ENCODE assay signal across 8 cellular contexts in the genomic region with DNA sequence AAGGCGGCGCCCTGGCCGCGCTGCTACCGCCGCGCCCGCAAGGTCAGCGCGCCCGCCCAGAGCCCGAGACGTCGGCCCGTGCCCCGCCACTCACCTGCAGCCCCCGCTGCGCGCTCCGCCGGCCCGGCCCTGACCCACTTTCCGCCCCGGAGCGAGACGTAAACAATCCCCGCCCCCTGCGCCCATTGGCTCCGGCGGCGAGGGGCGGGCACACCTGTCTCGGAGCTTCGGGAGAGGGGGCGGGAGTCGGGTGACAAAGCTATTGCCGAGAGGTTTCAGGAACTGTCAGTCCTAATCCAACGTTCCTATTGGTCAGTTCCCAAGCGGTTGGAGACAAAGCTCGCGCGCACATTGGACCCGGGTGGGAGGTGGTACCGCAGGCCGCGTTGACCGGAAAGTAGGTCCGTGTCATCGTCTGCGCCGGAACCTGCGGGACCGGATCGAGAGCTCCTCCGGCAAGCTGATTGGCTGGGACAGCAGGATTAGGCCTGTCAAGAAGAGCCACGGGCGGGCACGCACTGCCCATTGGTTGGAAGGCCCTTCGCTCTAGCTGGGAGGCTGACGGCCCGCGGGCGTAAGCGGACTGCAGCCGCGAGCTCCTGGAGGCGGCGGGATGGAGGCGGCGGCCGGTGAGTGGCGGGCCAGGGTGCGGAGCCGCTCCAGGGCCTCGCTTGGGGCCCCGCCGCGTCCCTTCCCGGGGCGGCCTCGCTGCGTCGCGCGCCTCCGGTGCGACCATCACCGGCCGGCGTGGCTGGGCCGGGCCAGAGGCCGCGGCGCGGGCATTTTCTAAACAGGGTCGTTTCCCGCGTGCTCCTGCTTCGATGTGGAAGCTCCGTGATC. TPM values are rescaled to one million over a fixed set of nuclear protein-coding genes. Genes with fewer than 3 reads are reported as not detected.
DNase-seq lines count a peak whose midpoint lies in the region; ATAC-seq and TF ChIP-seq lines count a peak whose summit lies in the region.

A gene with protein sequence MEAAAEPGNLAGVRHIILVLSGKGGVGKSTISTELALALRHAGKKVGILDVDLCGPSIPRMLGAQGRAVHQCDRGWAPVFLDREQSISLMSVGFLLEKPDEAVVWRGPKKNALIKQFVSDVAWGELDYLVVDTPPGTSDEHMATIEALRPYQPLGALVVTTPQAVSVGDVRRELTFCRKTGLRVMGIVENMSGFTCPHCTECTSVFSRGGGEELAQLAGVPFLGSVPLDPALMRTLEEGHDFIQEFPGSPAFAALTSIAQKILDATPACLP (plus strand): TSS at position 553 of the 840 bp plus-strand sequence. CDS start 61 bp downstream, at position 614.
A gene (minus strand): TSS at position 164 of the 840 bp plus-strand sequence. CDS start 1,088 bp downstream, outside the sequence.

- TF ChIP-seq POLR2A in breast epithelium (IDR thresholded peaks at IDR 0.05) = no peak

- H3K4me1 ChIP-seq in ACC112 (ENCODE audit: control insufficient read depth, insufficient read depth, low read length, unreplicated experiment) = peaks cover 11% of the 10 kb centered on the region
- peaks cover 0 to 15% of the 10 kb centered on the region in 2 donors for H3K4me1 ChIP-seq in breast epithelium
- H3K4me1 ChIP-seq in iPS-18a (ENCODE audit: control insufficient read depth, low read depth, low read length) = no peaks in the 10 kb centered on the region
- H3K4me1 ChIP-seq in skeletal muscle satellite cell (ENCODE audit: control insufficient read depth, insufficient read depth, low read length) = peaks cover 9% of the 10 kb centered on the region

- TF ChIP-seq CTCF in VCaP (conservative IDR thresholded peaks at IDR 0.05) = no peak
- no peak for TF ChIP-seq CTCF in breast epithelium (IDR thresholded peaks at IDR 0.05)

- H3K4me3 ChIP-seq in ACC112 (ENCODE audit: low read depth, low read length) (peak within 1 kb of the TSS; percentile 92), breast epithelium (peak within 1 kb of the TSS; percentile 77 to 96 (median 94)), iPS-18a (ENCODE audit: low read length) (peak within 1 kb of the TSS; percentile 83), skeletal muscle satellite cell (ENCODE audit: low read length) (peak within 1 kb of the TSS; percentile 87)

- intact Hi-C loops in breast epithelium (cut with DNase I; ENCODE audit: low total_unique reads) = no loop called here

- H3K27me3 ChIP-seq in ACC112 (ENCODE audit: insufficient read depth, low read length) (no peaks in the 10 kb centered on the region), breast epithelium (no peaks in the 10 kb centered on the region), iPS-18a (ENCODE audit: control insufficient read depth, insufficient read depth, low read length) (no peaks in the 10 kb centered on the region), skeletal muscle satellite cell (ENCODE audit: control insufficient read depth, insufficient read depth, low read length) (no peaks in the 10 kb centered on the region)

- H3K27ac ChIP-seq in ACC112 (ENCODE audit: low read depth, low read length) (peak within 1 kb of the TSS; percentile 15; the same call in 1 of the 2 replicates), VCaP (peak within 1 kb of the TSS; percentile 77), breast epithelium (peak within 1 kb of the TSS; percentile 83 to 91), iPS-18a (ENCODE audit: low read length) (no peak within 1 kb of the TSS)

- no peaks in the 10 kb centered on the region for H3K36me3 ChIP-seq in ACC112 (ENCODE audit: insufficient read depth, low read length)
- no peaks in the 10 kb centered on the region for H3K36me3 ChIP-seq in breast epithelium
- H3K36me3 ChIP-seq in iPS-18a (ENCODE audit: control insufficient read depth, low read depth, low read length) = peaks cover 3% of the 10 kb centered on the region
- peaks cover 18% of the 10 kb centered on the region for H3K36me3 ChIP-seq in skeletal muscle satellite cell (ENCODE audit: insufficient read depth, low read length)

- ATAC-seq in GM18870 (IDR thresholded peaks at IDR 0.05; ENCODE audit: unreplicated experiment) (peak; percentile 83), HG03135 (IDR thresholded peaks at IDR 0.05; ENCODE audit: unreplicated experiment) (peak; percentile 86)

- DNase-seq in NCI-H2196 treated with DMSO at 0.1 percent for 48 hours (lab: John Stamatoyannopoulos, UW; ENCODE audit: unreplicated experiment) (peak; percentile 99), breast epithelium (ENCODE audit: low spot score in 2 of 2) (peak; percentile 100)

- H3K9ac ChIP-seq in iPS-18a (ENCODE audit: low read length) = peak within 1 kb of the TSS; percentile 80
- H3K9ac ChIP-seq in skeletal muscle satellite cell (ENCODE audit: low read depth, low read length) = peak within 1 kb of the TSS; percentile 89

- no peaks in the 10 kb centered on the region for H3K9me3 ChIP-seq in breast epithelium
- no peaks in the 10 kb centered on the region for H3K9me3 ChIP-seq in iPS-18a (ENCODE audit: control insufficient read depth, low read depth, low read length)
- H3K9me3 ChIP-seq in skeletal muscle satellite cell (replicated peaks; ENCODE audit: low read length) = no peaks in the 10 kb centered on the region

- H3K4me2 ChIP-seq in skeletal muscle satellite cell (ENCODE audit: low read length) = peak within 1 kb of the TSS; percentile 99

- peak within 1 kb of the TSS; percentile 91 for H2AFZ ChIP-seq in ACC112 (ENCODE audit: low read length, unreplicated experiment)

- H3K79me2 ChIP-seq in ACC112 (ENCODE audit: control insufficient read depth, insufficient read depth, low read length, unreplicated experiment) = peaks cover 38% of the 10 kb centered on the region

RNA-seq across cellular contexts. Expression of the first gene that starts in this region (rescaled TPM):
- 10 to 100 TPM; 61.6 to 82.6 (median 80.3) TPM for total RNA-seq in breast epithelium
- 84.7 and 85.4 TPM in 2 replicates for total RNA-seq in skeletal muscle satellite cell (2012; rRNA removed)

RNA-seq across cellular contexts. Expression of the second gene that starts in this region (rescaled TPM):
- total RNA-seq in breast epithelium = 100 to 1,000 TPM in 1 of 3 donors, 10 to 100 TPM in 2; 84.9 to 107 (median 88.5) TPM
- total RNA-seq in skeletal muscle satellite cell (2012; rRNA removed) = 17.0 and 17.2 TPM in 2 replicates
